In the genomic region with DNA sequence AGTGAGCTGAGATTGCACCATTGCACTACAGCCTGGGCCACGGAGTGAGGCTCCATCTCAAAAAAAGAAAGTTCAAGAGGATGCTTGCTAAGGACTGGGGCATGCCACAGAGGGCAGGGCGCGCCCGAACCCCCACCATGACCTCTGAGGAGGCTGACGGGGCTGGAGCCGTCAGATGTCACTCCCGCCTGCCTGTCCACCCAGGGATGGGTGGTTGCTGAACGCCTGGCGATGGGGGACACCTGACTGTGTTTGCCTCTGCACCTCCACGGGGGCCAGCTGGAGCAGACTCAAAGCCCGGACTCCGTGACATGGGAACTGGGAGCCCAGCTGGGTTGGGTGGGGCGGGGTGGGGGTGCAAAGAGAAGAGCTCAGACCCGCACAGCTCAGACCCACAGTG, we compare ENCODE assay signal across 11 cellular contexts. TPM values are rescaled to one million over a fixed set of nuclear protein-coding genes. Genes with fewer than 3 reads are reported as not detected.
"Had no signal": no experiment of that assay in that cellular context is flagged by ENCODE, and none has a peak within 500 bp of the region (broad histone marks: within the 10 kb centered on the region; RNA-seq: fewer than 3 reads in every experiment).

No MANE protein-coding gene starts in this region.

- H3K4me3 ChIP-seq: GM23248, HAP-1 had no signal

- H3K9me3 ChIP-seq: HAP-1 had no signal

- H3K36me3 Mint-ChIP-seq: IgD-negative memory B cell had no signal

- H3K9me3 Mint-ChIP-seq: HFFc6 had no signal

- H3K27ac Mint-ChIP-seq: HFFc6, IgD-negative memory B cell had no signal

- H3K4me1 ChIP-seq: HAP-1 had no signal

- H3K4me3 Mint-ChIP-seq: HFFc6, IgD-negative memory B cell had no signal

- H3K9ac ChIP-seq: GM23248 had no signal

- DNase-seq: GM23248, GOT3, H7, HFFc6 had no signal

- ATAC-seq: HCT116, HepG2 had no signal

- H3K36me3 ChIP-seq: HAP-1 had no signal

- H3K27ac ChIP-seq: GM23248, HL-60 had no signal

RNA-seq across cellular contexts. Expression of a gene that starts 31.9 kb away (rescaled TPM):
- total RNA-seq: H4, HT1080 had no signal
- polyA plus RNA-seq: GM23248, IgD-negative memory B cell had no signal

RNA-seq across cellular contexts. Expression of a gene that starts 41.6 kb away (rescaled TPM):
- total RNA-seq: GM23248, H4, H7, HepG2, HFFc6, HT1080 had no signal
- polyA plus RNA-seq: GM23248, HepG2, IgD-negative memory B cell had no signal

RNA-seq across cellular contexts. Expression of a gene that starts 42.8 kb away (rescaled TPM):
- total RNA-seq: GM23248, H4, HepG2, HFFc6, HT1080 had no signal
- polyA plus RNA-seq: GM23248, HepG2, IgD-negative memory B cell had no signal
